ENCODE assay signal across 9 cellular contexts in the genomic region with DNA sequence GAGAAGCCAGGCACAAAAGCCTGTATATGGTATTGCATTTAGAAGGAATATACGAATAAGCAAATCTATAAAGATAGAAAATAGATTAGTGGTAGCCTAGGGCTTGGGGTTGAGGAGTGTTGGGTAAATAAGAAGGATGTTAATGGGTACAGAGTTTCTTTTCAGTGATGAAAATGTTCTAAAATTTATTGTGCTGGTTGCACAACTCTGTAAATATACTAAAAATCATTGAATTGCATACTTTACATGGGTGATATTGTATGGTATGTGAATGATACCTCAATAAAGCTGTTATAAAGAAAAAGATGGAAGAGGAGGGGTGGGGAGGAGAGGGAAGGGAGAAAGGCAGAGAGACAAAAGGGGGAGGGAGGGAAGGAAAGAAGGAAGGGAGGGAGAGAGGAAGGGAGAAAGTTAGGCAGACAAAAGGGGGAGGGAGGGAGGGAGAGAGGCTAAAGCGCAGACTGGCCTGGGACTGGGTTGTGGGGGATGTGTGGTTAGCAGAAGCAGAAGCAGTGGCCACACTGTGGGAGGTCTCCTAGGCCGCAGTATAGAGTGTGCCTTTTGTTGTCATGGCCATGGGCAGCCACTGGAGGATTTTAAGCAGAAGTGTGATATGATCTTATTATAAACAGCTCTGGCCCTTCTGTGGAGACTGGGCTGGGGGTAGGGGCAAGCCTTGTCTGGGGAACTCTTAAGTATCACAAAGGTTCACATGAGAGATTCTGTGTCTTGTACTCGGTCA.
DNase-seq lines count a peak whose midpoint lies in the region; ATAC-seq and TF ChIP-seq lines count a peak whose summit lies in the region.
"Had no signal": no experiment of that assay in that cellular context is flagged by ENCODE, and none has a peak within 500 bp of the region (broad histone marks: within the 10 kb centered on the region; RNA-seq: fewer than 3 reads in every experiment).

No MANE protein-coding gene starts in this region.

- no peaks in the 10 kb centered on the region for H3K9me3 ChIP-seq in CD8-positive, alpha-beta T cell (ENCODE audit: low read length)
- H3K9me3 ChIP-seq: adrenal gland had no signal

- H3K4me1 ChIP-seq in CD8-positive, alpha-beta T cell (ENCODE audit: insufficient read depth, low read length): no peaks in the 10 kb centered on the region
- H3K4me1 ChIP-seq: adrenal gland had no signal

- POLR2A ChIA-PET in CD8-positive, alpha-beta T cell (lab: Charles Lee): no interaction called here

- peak overlapping the region; percentile 74 for H3K27ac ChIP-seq in HL-60 (replicated peaks)
- H3K27ac ChIP-seq in CD8-positive, alpha-beta T cell (ENCODE audit: low read depth, low read length): no peak overlapping the region

- no peak overlapping the region for H3K4me3 Mint-ChIP-seq in CD8-positive, alpha-beta T cell

- CTCF ChIA-PET in CD8-positive, alpha-beta T cell (lab: Charles Lee): no interaction called here

- H3K36me3 Mint-ChIP-seq in CD8-positive, alpha-beta T cell: no peaks in the 10 kb centered on the region

- intact Hi-C loops in CD8-positive, alpha-beta T cell (cut with DNase I, micrococcal nuclease): loop anchor here in 1 of 2 experiments (5.0 kb wide), 1 partner anchor 92 kb away; no protein-coding TSS in a partner anchor

- no peaks in the 10 kb centered on the region for H3K36me3 ChIP-seq in CD8-positive, alpha-beta T cell (ENCODE audit: insufficient read depth, low read length)
- H3K36me3 ChIP-seq: adrenal gland had no signal

- H3K4me1 Mint-ChIP-seq in CD8-positive, alpha-beta T cell (ENCODE audit: low read depth): peaks cover 6% of the 10 kb centered on the region

- H3K27ac Mint-ChIP-seq in CD8-positive, alpha-beta T cell: no peak overlapping the region

- peaks cover 1% of the 10 kb centered on the region for H3K27me3 Mint-ChIP-seq in CD8-positive, alpha-beta T cell (ENCODE audit: low read depth)

- H3K9me3 Mint-ChIP-seq in CD8-positive, alpha-beta T cell: no peaks in the 10 kb centered on the region

- TF ChIP-seq CTCF in HL-60 (IDR thresholded peaks at IDR 0.05; ENCODE audit: insufficient read depth, low read length): no peak
- TF ChIP-seq CTCF in CD8-positive, alpha-beta T cell (IDR thresholded peaks at IDR 0.05): no peak

- H3K4me3 ChIP-seq in GM08714 (ENCODE audit: low read length) (peak overlapping the region; percentile 18; the same call in 1 of the 2 replicates), HL-60 (replicated peaks; ENCODE audit: insufficient read depth, low read length) (no peak overlapping the region)
- H3K4me3 ChIP-seq in CD8-positive, alpha-beta T cell (ENCODE audit: low read depth, low read length): no peak overlapping the region
- H3K4me3 ChIP-seq: adrenal gland had no signal

- ATAC-seq in GM21526 (IDR thresholded peaks at IDR 0.05; ENCODE audit: low FRiP score, unreplicated experiment): peak; percentile 78
- ATAC-seq in CD8-positive, alpha-beta T cell: no peak

- peak; percentile 94 to 98 for DNase-seq in HL-60 (ENCODE audit: low read depth in 1 of 2, low spot score in 1 of 2)
- DNase-seq in globus pallidus (ENCODE audit: low spot score): peak; percentile 5
- DNase-seq in CD8-positive, alpha-beta T cell: no peak
- no peak for DNase-seq in activated CD4-positive, alpha-beta T cell treated with anti-CD3 and anti-CD28 coated beads, Interleukin-2, amount 50 U/mL, for 1 hour
- no peak for DNase-seq in stimulated activated CD4-positive, alpha-beta T cell treated with anti-CD3 and anti-CD28 coated beads, Interleukin-1b, Interleukin-23, amount 100 ng/mL, for 48 hours
- no peak for DNase-seq in NCI-H526 treated with DMSO at 0.1 percent for 48 hours (lab: John Stamatoyannopoulos, UW)

- H3K27me3 ChIP-seq in HL-60 (ENCODE audit: insufficient read depth, poor library complexity, severe bottlenecking): no peaks in the 10 kb centered on the region
- no peaks in the 10 kb centered on the region for H3K27me3 ChIP-seq in CD8-positive, alpha-beta T cell (ENCODE audit: insufficient read depth, low read length)
- H3K27me3 ChIP-seq: adrenal gland had no signal

Comparison
In these comparisons a context has a peak if more than half of its experiments do, and no peak if none do; other contexts are left out.
1. DNase-seq: peak in HL-60 (2 of 2) and globus pallidus (single experiment); none in CD8-positive, alpha-beta T cell (0 of 7), activated CD4-positive, alpha-beta T cell treated with anti-CD3 and anti-CD28 coated beads, Interleukin-2, amount 50 U/mL, for 1 hour (single experiment), stimulated activated CD4-positive, alpha-beta T cell treated with anti-CD3 and anti-CD28 coated beads, Interleukin-1b, Interleukin-23, amount 100 ng/mL, for 48 hours (single experiment) and NCI-H526 treated with DMSO at 0.1 percent for 48 hours (single experiment).